37 cellular contexts compared by ENCODE assay signal in the genomic region with DNA sequence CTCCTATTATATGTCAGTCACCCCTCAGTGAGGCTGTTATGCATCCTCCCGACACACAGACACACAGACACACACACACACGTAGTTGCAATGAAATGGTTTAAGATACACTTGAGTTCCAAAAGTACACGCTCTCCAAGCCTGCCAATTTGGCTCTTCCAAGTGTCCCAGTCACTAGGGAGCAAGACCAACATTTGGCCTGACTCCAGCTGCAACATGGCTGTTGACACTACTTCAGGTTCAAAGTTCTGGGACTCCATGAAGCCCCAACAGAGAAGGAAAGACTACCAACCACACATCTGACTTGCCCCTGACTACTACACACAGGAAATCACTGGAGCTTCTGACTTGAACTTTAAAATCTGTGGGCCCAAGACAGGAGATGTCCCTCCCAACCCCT.
A peak's percentile ranks its signal among the peaks of the same experiment; 100 is the strongest.
DNase-seq lines count a peak whose midpoint lies in the region; ATAC-seq, FAIRE-seq and TF ChIP-seq lines count a peak whose summit lies in the region.
"Had no signal": no experiment of that assay in that cellular context is flagged by ENCODE, and none has a peak within 500 bp of the region (broad histone marks: within the 10 kb centered on the region; RNA-seq: fewer than 3 reads in every experiment).

No MANE protein-coding gene starts in this region.

- ATAC-seq in activated CD4-positive, alpha-beta T cell treated with anti-CD3 and anti-CD28 coated beads for 36 hours = no peak
- ATAC-seq in left lobe of liver (peak; percentile 59), HepG2 (peak; percentile 44; the same call in 1 of the 3 replicates)
- ATAC-seq in natural killer cell treated with Interleukin-12 subunit alpha and Interleukin-12 subunit beta and Interleukin-15 and Interleukin-18, amount 100 ng/mL, for 72 hours = no peak
- ATAC-seq: A549; CD8-positive, alpha-beta T cell had no signal

- H3K4me3 ChIP-seq in bronchial epithelial cell (ENCODE audit: low read depth, low read length) = no peak overlapping the region
- H3K4me3 ChIP-seq in HepG2 (replicated peaks in 1 of 3; ENCODE audit: insufficient read depth in 1 of 3, low read depth in 2 of 3, low read length in 3 of 3) = no peak overlapping the region
- H3K4me3 ChIP-seq: A549; BLaER1; BLaER1 treated with 17β-estradiol and CSF1 and Interleukin-3, amounts not matched to agents 10 nM and 100 nM had no signal

- TF ChIP-seq EP300 in HepG2 (IDR thresholded peaks at IDR 0.05; ENCODE audit: low read depth in 2 of 2, low read length in 2 of 2) = no peak
- TF ChIP-seq EP300 in HepG2 (CRISPR knock-in tag; IDR thresholded peaks at IDR 0.05; ENCODE audit: borderline replicate concordance) = no peak

- in situ Hi-C loops in HepG2 (cut with HindIII; ENCODE audit: extremely low pct_ligation_motif_present, low pct_unique_long_range_greater_than_20kb) = no loop called here

- no peak overlapping the region for H3K4me3 Mint-ChIP-seq in activated CD4-positive, alpha-beta T cell treated with anti-CD3 and anti-CD28 coated beads, Interleukin-2, amount 10 ng/mL, durations not matched to agents 24 days and 14 days
- H3K4me3 Mint-ChIP-seq in activated CD4-positive, alpha-beta T cell treated with anti-CD3 and anti-CD28 coated beads for 36 hours = no peak overlapping the region
- H3K4me3 Mint-ChIP-seq in natural killer cell treated with Interleukin-12 subunit alpha and Interleukin-12 subunit beta and Interleukin-15 and Interleukin-18, amount 100 ng/mL, for 72 hours = no peak overlapping the region
- H3K4me3 Mint-ChIP-seq: B cell; CD14-positive monocyte; CD4-positive, alpha-beta memory T cell; CD4-positive, alpha-beta T cell; CD4-positive, CD25-positive, alpha-beta regulatory T cell; CD8-positive, alpha-beta memory T cell; CD8-positive, alpha-beta T cell had no signal

- H3K27me3 ChIP-seq in bronchial epithelial cell (ENCODE audit: control insufficient read depth, insufficient read depth, low read length) (no peaks in the 10 kb centered on the region), HepG2 (ENCODE audit: control insufficient read depth in 1 of 2, insufficient read depth in 2 of 2, low read length in 2 of 2) (no peaks in the 10 kb centered on the region)
- H3K27me3 ChIP-seq: BE2C; BLaER1; BLaER1 treated with 17β-estradiol and CSF1 and Interleukin-3, amounts not matched to agents 10 nM and 100 nM had no signal

- POLR2A ChIA-PET in activated CD4-positive, alpha-beta T cell treated with anti-CD3 and anti-CD28 coated beads for 36 hours (lab: Charles Lee) = no interaction called here
- POLR2A ChIA-PET in HepG2 (lab: Yijun Ruan, JAX) = no interaction called here

- no CpG with 5 or more reads among the region's 3 CpGs for WGBS in HepG2 (ENCODE audit: low lambda C conversion rate)

- no peaks in the 10 kb centered on the region for H3K36me3 Mint-ChIP-seq in activated CD4-positive, alpha-beta T cell treated with anti-CD3 and anti-CD28 coated beads, Interleukin-2, amount 10 ng/mL, durations not matched to agents 24 days and 14 days (ENCODE audit: low read depth)
- no peaks in the 10 kb centered on the region for H3K36me3 Mint-ChIP-seq in activated CD4-positive, alpha-beta T cell treated with anti-CD3 and anti-CD28 coated beads for 36 hours (ENCODE audit: low read depth)
- H3K36me3 Mint-ChIP-seq in natural killer cell treated with Interleukin-12 subunit alpha and Interleukin-12 subunit beta and Interleukin-15 and Interleukin-18, amount 100 ng/mL, for 72 hours = peaks cover 2% of the 10 kb centered on the region
- H3K36me3 Mint-ChIP-seq: CD14-positive monocyte; CD4-positive, CD25-positive, alpha-beta regulatory T cell; CD8-positive, alpha-beta T cell had no signal

- no TSS peak for BruUV-seq in HepG2 (replicated peaks; lab: Mats Ljungman, UMichigan)

- peaks cover 13% of the 10 kb centered on the region for H3K27me3 Mint-ChIP-seq in activated CD4-positive, alpha-beta T cell treated with anti-CD3 and anti-CD28 coated beads, Interleukin-2, amount 10 ng/mL, durations not matched to agents 24 days and 14 days
- H3K27me3 Mint-ChIP-seq in activated CD4-positive, alpha-beta T cell treated with anti-CD3 and anti-CD28 coated beads for 36 hours = peaks cover 2% of the 10 kb centered on the region
- peaks cover 25 to 43% of the 10 kb centered on the region in 2 donors for H3K27me3 Mint-ChIP-seq in natural killer cell treated with Interleukin-12 subunit alpha and Interleukin-12 subunit beta and Interleukin-15 and Interleukin-18, amount 100 ng/mL, for 72 hours

- intact Hi-C loops in activated CD4-positive, alpha-beta T cell treated with anti-CD3 and anti-CD28 coated beads, Interleukin-2, amount 10 ng/mL, durations not matched to agents 24 days and 14 days (cut with micrococcal nuclease) = no loop called here
- intact Hi-C loops in activated CD4-positive, alpha-beta T cell treated with anti-CD3 and anti-CD28 coated beads for 36 hours (cut with DNase I, micrococcal nuclease) = no loop called here
- intact Hi-C loops in HepG2 (cut with micrococcal nuclease; ENCODE audit: unreplicated experiment) = no loop called here

- H3K4me1 ChIP-seq in HepG2 (ENCODE audit: insufficient read depth, low read length) = 0 out of 2 replicates have a peak, but pooled peaks cover 5% of the 10 kb centered on the region
- H3K4me1 ChIP-seq: A549, BE2C had no signal

- H3K27ac ChIP-seq in HepG2 (ENCODE audit: extremely low read length, insufficient read depth, low read length) = no peak overlapping the region
- H3K27ac ChIP-seq: 22Rv1; A549; BLaER1; BLaER1 treated with 17β-estradiol and CSF1 and Interleukin-3, amounts not matched to agents 10 nM and 100 nM; C4-2B had no signal

- TF ChIP-seq CTCF in bronchial epithelial cell (IDR thresholded peaks at IDR 0.05; ENCODE audit: insufficient read depth, low read length, severe bottlenecking) (no peak), HepG2 (CRISPR knock-in tag; IDR thresholded peaks at IDR 0.05) (no peak)

- no peaks in the 10 kb centered on the region for H3K9me3 ChIP-seq in HepG2 (ENCODE audit: low read length)
- H3K9me3 ChIP-seq: BE2C, Caco-2 had no signal

- DNase-seq in activated CD4-positive, alpha-beta T cell treated with anti-CD3 and anti-CD28 coated beads, Interleukin-2, amount 10 ng/mL, durations not matched to agents 24 days and 14 days = peak; percentile 37
- no peak for DNase-seq in activated CD4-positive, alpha-beta T cell treated with anti-CD3 and anti-CD28 coated beads for 36 hours
- no peak for DNase-seq in bronchial epithelial cell (ENCODE audit: low read depth)
- DNase-seq in left lobe of liver (ENCODE audit: low spot score) = peak; percentile 59
- DNase-seq in HepG2 (ENCODE audit: low spot score) = no peak
- DNase-seq in activated CD8-positive, alpha-beta memory T cell treated with anti-CD3 and anti-CD28 coated beads for 24 hours = no peak
- no peak for DNase-seq in natural killer cell treated with Interleukin-12 subunit alpha and Interleukin-12 subunit beta and Interleukin-15 and Interleukin-18, amount 100 ng/mL, for 72 hours (ENCODE audit: low spot score)
- DNase-seq in NCI-H510A (lab: John Stamatoyannopoulos, UW) = no peak
- DNase-seq: 8988T; ACHN; AML-193; BE2C; C1 segment of cervical spinal cord; Caco-2; Calu3; CD4-positive, alpha-beta memory T cell; CD4-positive, alpha-beta T cell; CD4-positive, CD25-positive, alpha-beta regulatory T cell; CD8-positive, alpha-beta memory T cell; CD8-positive, alpha-beta T cell; COR-L47; DMS 273 treated with DMSO at 0.1 percent for 48 hours; DMS153; DMS53; DMS79; DMS79 treated with DMSO at 0.1 percent for 48 hours; DND-41; EL had no signal

- H4K20me1 ChIP-seq in HepG2 (ENCODE audit: insufficient read depth, low read length) = no peaks in the 10 kb centered on the region
- H4K20me1 ChIP-seq: BLaER1; BLaER1 treated with 17β-estradiol and CSF1 and Interleukin-3, amounts not matched to agents 10 nM and 100 nM had no signal

- TF ChIP-seq POLR2A in HepG2 (IDR thresholded peaks at IDR 0.05; ENCODE audit: insufficient read depth in 1 of 2, low read depth in 2 of 2, low read length in 2 of 2) = no peak

- no peaks in the 10 kb centered on the region for H3K9me3 Mint-ChIP-seq in activated CD4-positive, alpha-beta T cell treated with anti-CD3 and anti-CD28 coated beads, Interleukin-2, amount 10 ng/mL, durations not matched to agents 24 days and 14 days
- H3K9me3 Mint-ChIP-seq in activated CD4-positive, alpha-beta T cell treated with anti-CD3 and anti-CD28 coated beads for 36 hours (ENCODE audit: low read depth) = peaks cover 1% of the 10 kb centered on the region
- no peaks in the 10 kb centered on the region for H3K9me3 Mint-ChIP-seq in natural killer cell treated with Interleukin-12 subunit alpha and Interleukin-12 subunit beta and Interleukin-15 and Interleukin-18, amount 100 ng/mL, for 72 hours
- H3K9me3 Mint-ChIP-seq: CD4-positive, alpha-beta T cell had no signal

- H3K9ac ChIP-seq in HepG2 (ENCODE audit: insufficient read depth, low read depth, low read length) = no peak overlapping the region
- H3K9ac ChIP-seq: BLaER1; BLaER1 treated with 17β-estradiol and CSF1 and Interleukin-3, amounts not matched to agents 10 nM and 100 nM had no signal

- no peak overlapping the region for H3K4me2 ChIP-seq in HepG2 (ENCODE audit: low read depth, low read length)
- H3K4me2 ChIP-seq: A549 had no signal

- no peak overlapping the region for H3K27ac Mint-ChIP-seq in activated CD4-positive, alpha-beta T cell treated with anti-CD3 and anti-CD28 coated beads, Interleukin-2, amount 10 ng/mL, durations not matched to agents 24 days and 14 days
- H3K27ac Mint-ChIP-seq in activated CD4-positive, alpha-beta T cell treated with anti-CD3 and anti-CD28 coated beads for 36 hours = no peak overlapping the region
- no peak overlapping the region for H3K27ac Mint-ChIP-seq in natural killer cell treated with Interleukin-12 subunit alpha and Interleukin-12 subunit beta and Interleukin-15 and Interleukin-18, amount 100 ng/mL, for 72 hours
- H3K27ac Mint-ChIP-seq: B cell; CD14-positive monocyte; CD4-positive, alpha-beta memory T cell; CD4-positive, alpha-beta T cell; CD4-positive, CD25-positive, alpha-beta regulatory T cell; CD8-positive, alpha-beta memory T cell; CD8-positive, alpha-beta T cell had no signal

- no peak for TF ChIP-seq RAD21 in HepG2 (CRISPR knock-in tag; IDR thresholded peaks at IDR 0.05)

- H3K79me2 ChIP-seq in HepG2 (ENCODE audit: insufficient read depth, low read length) = no peaks in the 10 kb centered on the region

- no peaks in the 10 kb centered on the region for H3K4me1 Mint-ChIP-seq in activated CD4-positive, alpha-beta T cell treated with anti-CD3 and anti-CD28 coated beads, Interleukin-2, amount 10 ng/mL, durations not matched to agents 24 days and 14 days
- no peaks in the 10 kb centered on the region for H3K4me1 Mint-ChIP-seq in activated CD4-positive, alpha-beta T cell treated with anti-CD3 and anti-CD28 coated beads for 36 hours
- no peaks in the 10 kb centered on the region for H3K4me1 Mint-ChIP-seq in natural killer cell treated with Interleukin-12 subunit alpha and Interleukin-12 subunit beta and Interleukin-15 and Interleukin-18, amount 100 ng/mL, for 72 hours (ENCODE audit: low read depth in 2 of 2)
- H3K4me1 Mint-ChIP-seq: B cell; CD14-positive monocyte; CD4-positive, alpha-beta memory T cell; CD4-positive, CD25-positive, alpha-beta regulatory T cell; CD8-positive, alpha-beta memory T cell had no signal

- no peak overlapping the region for H2AFZ ChIP-seq in HepG2 (ENCODE audit: low read length)

- H3K36me3 ChIP-seq in bronchial epithelial cell (ENCODE audit: control insufficient read depth, insufficient read depth, low read length) (no peaks in the 10 kb centered on the region), HepG2 (replicated peaks in 1 of 2; ENCODE audit: control insufficient read depth in 1 of 2, insufficient read depth in 2 of 2, low read length in 2 of 2) (no peaks in the 10 kb centered on the region)
- H3K36me3 ChIP-seq: BE2C; BLaER1; BLaER1 treated with 17β-estradiol and CSF1 and Interleukin-3, amounts not matched to agents 10 nM and 100 nM had no signal

- peak; percentile 96 for FAIRE-seq in bronchial epithelial cell (lab: Jason Lieb, UNC)
- FAIRE-seq in HepG2 (lab: Jason Lieb, UNC) = no peak
- FAIRE-seq: A204.1, A549, D721Med had no signal

- CTCF ChIA-PET in activated CD4-positive, alpha-beta T cell treated with anti-CD3 and anti-CD28 coated beads for 36 hours (lab: Charles Lee) = interaction anchor here (0.7 kb wide), 1 partner anchor 30 kb away, joined by 3 read pairs; no protein-coding TSS in a partner anchor
- CTCF ChIA-PET in HepG2 (lab: Yijun Ruan, JAX; ENCODE audit: low intra/inter-chr PET ratio, low total read pairs) = no interaction called here

Comparison
In these comparisons a context has a peak if more than half of its experiments do, and no peak if none do; other contexts are left out.
1. DNase-seq: peak in activated CD4-positive, alpha-beta T cell treated with anti-CD3 and anti-CD28 coated beads, Interleukin-2, amount 10 ng/mL, durations not matched to agents 24 days and 14 days (single experiment) and left lobe of liver (single experiment); none in activated CD4-positive, alpha-beta T cell treated with anti-CD3 and anti-CD28 coated beads for 36 hours (single experiment), bronchial epithelial cell (single experiment), HepG2 (single experiment), activated CD8-positive, alpha-beta memory T cell treated with anti-CD3 and anti-CD28 coated beads for 24 hours (single experiment), natural killer cell treated with Interleukin-12 subunit alpha and Interleukin-12 subunit beta and Interleukin-15 and Interleukin-18, amount 100 ng/mL, for 72 hours (single experiment) and NCI-H510A (single experiment).
2. ATAC-seq: peak in left lobe of liver (single experiment) and HepG2 (single experiment); none in activated CD4-positive, alpha-beta T cell treated with anti-CD3 and anti-CD28 coated beads for 36 hours (single experiment) and natural killer cell treated with Interleukin-12 subunit alpha and Interleukin-12 subunit beta and Interleukin-15 and Interleukin-18, amount 100 ng/mL, for 72 hours (0 of 2).